Comparison of ENCODE assay signal across 1 cellular context in the genomic region with DNA sequence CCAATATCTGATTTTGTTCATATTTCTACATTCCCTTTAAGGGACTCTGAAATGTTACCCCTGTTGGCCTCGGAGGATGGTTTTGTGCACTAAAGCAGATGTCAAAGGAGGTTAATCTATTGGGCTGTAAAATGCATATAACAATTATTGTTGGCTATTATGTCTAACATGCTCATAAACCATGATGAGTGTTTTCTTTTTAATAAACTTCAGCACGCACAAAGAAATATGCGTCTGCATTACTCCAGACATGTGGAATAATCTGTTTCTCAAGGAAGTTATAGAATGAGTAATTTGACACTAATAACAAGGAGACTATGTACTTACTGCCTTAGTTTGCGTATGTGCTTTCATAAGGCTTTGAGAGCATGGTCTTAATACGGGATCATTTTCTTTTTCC.
TF ChIP-seq lines count a peak whose summit lies in the region.

No MANE protein-coding gene starts in this region.

TF ChIP-seq in HEK293, 187 proteins besides CTCF, POLR2A, EP300 and RAD21 (continued from another document):
- TF ChIP-seq ZNF843 (tag by site-specific recombination; IDR thresholded peaks at IDR 0.05) (peak; percentile 59; the same call in 1 of the 2 replicates), ZNF571 (tag by site-specific recombination; IDR thresholded peaks at IDR 0.05) (no peak), ZFP69B (tag by site-specific recombination; IDR thresholded peaks at IDR 0.05) (no peak), ZNF416 (tag by site-specific recombination; IDR thresholded peaks at IDR 0.05) (no peak), ZBTB7A (tag by site-specific recombination; IDR thresholded peaks at IDR 0.05; ENCODE audit: low read depth) (no peak), ZNF677 (tag by site-specific recombination; IDR thresholded peaks at IDR 0.05) (no peak), ZEB2 (tag by site-specific recombination; IDR thresholded peaks at IDR 0.05) (peak; percentile 52; the same call in 1 of the 2 replicates), ZNF548 (tag by site-specific recombination; IDR thresholded peaks at IDR 0.05) (no peak), ZNF561 (tag by site-specific recombination; IDR thresholded peaks at IDR 0.05; ENCODE audit: borderline replicate concordance) (no peak), ZSCAN30 (tag by site-specific recombination; IDR thresholded peaks at IDR 0.05) (0 out of 2 replicates have a peak, but pooled peaks have one; percentile 9)
- TF ChIP-seq, protein P1, sequence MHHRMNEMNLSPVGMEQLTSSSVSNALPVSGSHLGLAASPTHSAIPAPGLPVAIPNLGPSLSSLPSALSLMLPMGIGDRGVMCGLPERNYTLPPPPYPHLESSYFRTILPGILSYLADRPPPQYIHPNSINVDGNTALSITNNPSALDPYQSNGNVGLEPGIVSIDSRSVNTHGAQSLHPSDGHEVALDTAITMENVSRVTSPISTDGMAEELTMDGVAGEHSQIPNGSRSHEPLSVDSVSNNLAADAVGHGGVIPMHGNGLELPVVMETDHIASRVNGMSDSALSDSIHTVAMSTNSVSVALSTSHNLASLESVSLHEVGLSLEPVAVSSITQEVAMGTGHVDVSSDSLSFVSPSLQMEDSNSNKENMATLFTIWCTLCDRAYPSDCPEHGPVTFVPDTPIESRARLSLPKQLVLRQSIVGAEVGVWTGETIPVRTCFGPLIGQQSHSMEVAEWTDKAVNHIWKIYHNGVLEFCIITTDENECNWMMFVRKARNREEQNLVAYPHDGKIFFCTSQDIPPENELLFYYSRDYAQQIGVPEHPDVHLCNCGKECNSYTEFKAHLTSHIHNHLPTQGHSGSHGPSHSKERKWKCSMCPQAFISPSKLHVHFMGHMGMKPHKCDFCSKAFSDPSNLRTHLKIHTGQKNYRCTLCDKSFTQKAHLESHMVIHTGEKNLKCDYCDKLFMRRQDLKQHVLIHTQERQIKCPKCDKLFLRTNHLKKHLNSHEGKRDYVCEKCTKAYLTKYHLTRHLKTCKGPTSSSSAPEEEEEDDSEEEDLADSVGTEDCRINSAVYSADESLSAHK (tag by site-specific recombination; IDR thresholded peaks at IDR 0.05) = 0 out of 2 replicates have a peak, but pooled peaks have one; percentile 46
- TF ChIP-seq, protein P2, sequence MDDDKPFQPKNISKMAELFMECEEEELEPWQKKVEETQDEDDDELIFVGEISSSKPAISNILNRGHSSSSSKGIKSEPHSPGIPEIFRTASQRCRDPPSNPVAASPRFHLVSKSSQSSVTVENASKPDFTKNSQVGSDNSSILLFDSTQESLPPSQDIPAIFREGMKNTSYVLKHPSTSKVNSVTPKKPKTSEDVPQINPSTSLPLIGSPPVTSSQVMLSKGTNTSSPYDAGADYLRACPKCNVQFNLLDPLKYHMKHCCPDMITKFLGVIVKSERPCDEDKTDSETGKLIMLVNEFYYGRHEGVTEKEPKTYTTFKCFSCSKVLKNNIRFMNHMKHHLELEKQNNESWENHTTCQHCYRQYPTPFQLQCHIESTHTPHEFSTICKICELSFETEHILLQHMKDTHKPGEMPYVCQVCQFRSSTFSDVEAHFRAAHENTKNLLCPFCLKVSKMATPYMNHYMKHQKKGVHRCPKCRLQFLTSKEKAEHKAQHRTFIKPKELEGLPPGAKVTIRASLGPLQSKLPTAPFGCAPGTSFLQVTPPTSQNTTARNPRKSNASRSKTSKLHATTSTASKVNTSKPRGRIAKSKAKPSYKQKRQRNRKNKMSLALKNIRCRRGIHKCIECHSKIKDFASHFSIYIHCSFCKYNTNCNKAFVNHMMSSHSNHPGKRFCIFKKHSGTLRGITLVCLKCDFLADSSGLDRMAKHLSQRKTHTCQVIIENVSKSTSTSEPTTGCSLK (tag by site-specific recombination; IDR thresholded peaks at IDR 0.05) = no peak
- TF ChIP-seq, protein P3, sequence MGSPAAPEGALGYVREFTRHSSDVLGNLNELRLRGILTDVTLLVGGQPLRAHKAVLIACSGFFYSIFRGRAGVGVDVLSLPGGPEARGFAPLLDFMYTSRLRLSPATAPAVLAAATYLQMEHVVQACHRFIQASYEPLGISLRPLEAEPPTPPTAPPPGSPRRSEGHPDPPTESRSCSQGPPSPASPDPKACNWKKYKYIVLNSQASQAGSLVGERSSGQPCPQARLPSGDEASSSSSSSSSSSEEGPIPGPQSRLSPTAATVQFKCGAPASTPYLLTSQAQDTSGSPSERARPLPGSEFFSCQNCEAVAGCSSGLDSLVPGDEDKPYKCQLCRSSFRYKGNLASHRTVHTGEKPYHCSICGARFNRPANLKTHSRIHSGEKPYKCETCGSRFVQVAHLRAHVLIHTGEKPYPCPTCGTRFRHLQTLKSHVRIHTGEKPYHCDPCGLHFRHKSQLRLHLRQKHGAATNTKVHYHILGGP (tag by site-specific recombination; IDR thresholded peaks at IDR 0.05) = no peak
- TF ChIP-seq, protein P4, sequence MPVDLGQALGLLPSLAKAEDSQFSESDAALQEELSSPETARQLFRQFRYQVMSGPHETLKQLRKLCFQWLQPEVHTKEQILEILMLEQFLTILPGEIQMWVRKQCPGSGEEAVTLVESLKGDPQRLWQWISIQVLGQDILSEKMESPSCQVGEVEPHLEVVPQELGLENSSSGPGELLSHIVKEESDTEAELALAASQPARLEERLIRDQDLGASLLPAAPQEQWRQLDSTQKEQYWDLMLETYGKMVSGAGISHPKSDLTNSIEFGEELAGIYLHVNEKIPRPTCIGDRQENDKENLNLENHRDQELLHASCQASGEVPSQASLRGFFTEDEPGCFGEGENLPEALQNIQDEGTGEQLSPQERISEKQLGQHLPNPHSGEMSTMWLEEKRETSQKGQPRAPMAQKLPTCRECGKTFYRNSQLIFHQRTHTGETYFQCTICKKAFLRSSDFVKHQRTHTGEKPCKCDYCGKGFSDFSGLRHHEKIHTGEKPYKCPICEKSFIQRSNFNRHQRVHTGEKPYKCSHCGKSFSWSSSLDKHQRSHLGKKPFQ (tag by site-specific recombination; IDR thresholded peaks at IDR 0.05) = no peak
